In the genomic region with DNA sequence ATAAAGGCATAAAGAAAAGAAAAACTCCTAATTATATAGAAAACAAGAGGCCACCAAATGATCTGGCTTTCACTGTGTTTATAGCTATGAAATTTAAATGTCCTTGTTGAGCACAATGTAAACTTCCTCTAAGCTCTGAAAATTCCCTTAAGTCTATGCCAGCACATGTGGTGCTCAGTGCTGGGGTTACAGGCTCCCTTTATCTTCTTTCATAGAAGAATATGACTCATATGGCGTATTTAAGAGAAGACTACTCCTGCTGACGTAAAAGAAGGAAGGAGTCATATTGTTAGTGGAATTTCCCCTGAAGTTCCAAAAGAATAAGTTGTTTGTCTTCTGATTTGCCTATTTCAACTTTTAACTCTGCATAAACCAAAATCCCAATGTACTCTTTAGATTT, we compare ENCODE assay signal across 7 cellular contexts.
DNase-seq lines count a peak whose midpoint lies in the region; ATAC-seq, FAIRE-seq and TF ChIP-seq lines count a peak whose summit lies in the region.

No MANE protein-coding gene starts in this region.

- ATAC-seq in GM18868 (IDR thresholded peaks at IDR 0.05; ENCODE audit: unreplicated experiment), result peak; percentile 79
- ATAC-seq in HG02885 (IDR thresholded peaks at IDR 0.05; ENCODE audit: poor library complexity, unreplicated experiment), result peak; percentile 66

- peaks cover 53% of the 10 kb centered on the region for H3K4me1 Mint-ChIP-seq in T-helper 1 cell treated with Interleukin-12 subunit alpha and Interleukin-12 subunit beta and Interleukin-4 antibody, amounts not matched to agents 30 μg/mL and 1 μg/mL, for 36 hours (ENCODE audit: low read depth)

- H3K36me3 Mint-ChIP-seq in T-helper 1 cell treated with Interleukin-12 subunit alpha and Interleukin-12 subunit beta and Interleukin-4 antibody, amounts not matched to agents 30 μg/mL and 1 μg/mL, for 36 hours (ENCODE audit: low read depth), result peaks cover 31% of the 10 kb centered on the region

- peak; percentile 99 for DNase-seq in fibroblast of pulmonary artery (ENCODE audit: low read depth)
- DNase-seq in stimulated activated CD4-positive, alpha-beta T cell treated with anti-CD3 and anti-CD28 coated beads, Interleukin-4, amount 100 ng/mL, for 1 hour, result peak; percentile 24
- DNase-seq in D721Med (ENCODE audit: insufficient read length, low spot score), result no peak
- no peak for DNase-seq in GOT3 (lab: John Stamatoyannopoulos, UW)

- H3K27me3 Mint-ChIP-seq in T-helper 1 cell treated with Interleukin-12 subunit alpha and Interleukin-12 subunit beta and Interleukin-4 antibody, amounts not matched to agents 30 μg/mL and 1 μg/mL, for 36 hours (ENCODE audit: low read depth), result no peaks in the 10 kb centered on the region

- H3K9me3 Mint-ChIP-seq in T-helper 1 cell treated with Interleukin-12 subunit alpha and Interleukin-12 subunit beta and Interleukin-4 antibody, amounts not matched to agents 30 μg/mL and 1 μg/mL, for 36 hours, result no peaks in the 10 kb centered on the region

- TF ChIP-seq CTCF in fibroblast of pulmonary artery (IDR thresholded peaks at IDR 0.05; ENCODE audit: low read length, missing control alignments) (no peak), D721Med (IDR thresholded peaks at IDR 0.05; ENCODE audit: insufficient read depth, missing control alignments) (no peak)

- no peak overlapping the region for H3K4me3 ChIP-seq in fibroblast of pulmonary artery (replicated peaks; ENCODE audit: low read depth, low read length)

- H3K4me3 Mint-ChIP-seq in T-helper 1 cell treated with Interleukin-12 subunit alpha and Interleukin-12 subunit beta and Interleukin-4 antibody, amounts not matched to agents 30 μg/mL and 1 μg/mL, for 36 hours, result peak overlapping the region; percentile 9

- H3K27ac Mint-ChIP-seq in T-helper 1 cell treated with Interleukin-12 subunit alpha and Interleukin-12 subunit beta and Interleukin-4 antibody, amounts not matched to agents 30 μg/mL and 1 μg/mL, for 36 hours, result peak overlapping the region; percentile 78

- no peak for FAIRE-seq in D721Med (lab: Jason Lieb, UNC)

Comparison
In these comparisons a context has a peak if more than half of its experiments do, and no peak if none do; other contexts are left out.
1. DNase-seq: peak in fibroblast of pulmonary artery (single experiment) and stimulated activated CD4-positive, alpha-beta T cell treated with anti-CD3 and anti-CD28 coated beads, Interleukin-4, amount 100 ng/mL, for 1 hour (single experiment); none in D721Med (single experiment) and GOT3 (single experiment).